Comparison of ENCODE assay signal across 27 cellular contexts in the genomic region with DNA sequence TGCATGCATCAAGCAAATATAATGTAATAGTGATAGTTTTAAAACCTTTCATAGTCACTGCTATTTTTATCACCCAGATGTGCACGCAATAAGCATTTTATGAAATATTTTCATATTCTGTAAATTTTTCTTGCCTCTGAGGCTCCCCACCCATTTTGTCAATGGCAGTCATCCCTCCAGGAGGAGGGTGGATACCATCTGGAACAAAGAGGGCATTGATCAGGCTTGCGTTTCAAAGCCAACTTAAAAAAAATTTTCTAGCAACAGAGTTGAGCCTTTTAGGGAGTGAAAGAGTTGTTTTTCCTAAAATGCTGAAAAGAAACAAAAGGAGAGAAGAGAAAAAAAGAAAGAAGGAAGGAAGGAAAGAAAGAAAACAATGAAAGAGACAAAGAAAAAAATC.
"Had no signal": no experiment of that assay in that cellular context is flagged by ENCODE, and none has a peak within 500 bp of the region (broad histone marks: within the 10 kb centered on the region; RNA-seq: fewer than 3 reads in every experiment).

No MANE protein-coding gene starts in this region.

- H3K27me3 Mint-ChIP-seq: activated naive CD8-positive, alpha-beta T cell had no signal

- H3K36me3 Mint-ChIP-seq: activated naive CD8-positive, alpha-beta T cell; natural killer cell treated with Interleukin-12 subunit alpha and Interleukin-12 subunit beta and Interleukin-15 and Interleukin-18, amount 100 ng/mL, for 72 hours had no signal

- H3K36me3 ChIP-seq: cardiac muscle cell, heart left ventricle, left lung, right atrium auricular region, spleen, suprapubic skin, tibial artery, upper lobe of right lung had no signal

- H3K9me3 ChIP-seq: heart left ventricle, left lung, mucosa of descending colon, right atrium auricular region, spleen, suprapubic skin, tibial artery, upper lobe of right lung had no signal

- H3K4me3 Mint-ChIP-seq: activated naive CD8-positive, alpha-beta T cell; activated T-cell treated with anti-CD3 and anti-CD28 coated beads, Interleukin-2, amount 50 U/mL, for 72 hours; natural killer cell treated with Interleukin-12 subunit alpha and Interleukin-12 subunit beta and Interleukin-15 and Interleukin-18, amount 100 ng/mL, for 72 hours had no signal

- H3K4me1 ChIP-seq: left lung, parathyroid adenoma, right atrium auricular region, spleen, suprapubic skin, upper lobe of right lung had no signal

- H2AFZ ChIP-seq: parathyroid adenoma had no signal

- H3K4me3 ChIP-seq: cardiac muscle cell, coronary artery, dorsolateral prefrontal cortex, heart left ventricle, left lung, lung, mucosa of descending colon, right atrium auricular region, spleen, suprapubic skin, tibial artery, upper lobe of right lung had no signal

- H3K27ac Mint-ChIP-seq: activated naive CD8-positive, alpha-beta T cell; activated T-cell treated with anti-CD3 and anti-CD28 coated beads, Interleukin-2, amount 50 U/mL, for 72 hours; natural killer cell treated with Interleukin-12 subunit alpha and Interleukin-12 subunit beta and Interleukin-15 and Interleukin-18, amount 100 ng/mL, for 72 hours had no signal

- H3K27me3 ChIP-seq: cardiac muscle cell, heart left ventricle, left lung, right atrium auricular region, spleen, suprapubic skin, tibial artery, upper lobe of right lung had no signal

- H3K9ac ChIP-seq: parathyroid adenoma had no signal

- ATAC-seq: activated T-cell treated with anti-CD3 and anti-CD28 coated beads, Interleukin-2, amount 50 U/mL, for 72 hours; heart left ventricle; left lung; mucosa of descending colon; natural killer cell treated with Interleukin-12 subunit alpha and Interleukin-12 subunit beta and Interleukin-15 and Interleukin-18, amount 100 ng/mL, for 72 hours; upper lobe of right lung had no signal

- H3K9me3 Mint-ChIP-seq: activated T-cell treated with anti-CD3 and anti-CD28 coated beads, Interleukin-2, amount 50 U/mL, for 72 hours; natural killer cell treated with Interleukin-12 subunit alpha and Interleukin-12 subunit beta and Interleukin-15 and Interleukin-18, amount 100 ng/mL, for 72 hours had no signal

- DNase-seq: activated CD4-positive, alpha-beta T cell treated with anti-CD3 and anti-CD28 coated beads, Interleukin-2, amount 50 U/mL, for 1 hour; activated CD4-positive, CD25-positive, alpha-beta regulatory T cell treated with anti-CD3 and anti-CD28 coated beads, Interleukin-2, amount 50 U/mL, for 72 hours; activated effector memory CD4-positive, alpha-beta T cell treated with Interleukin-2 at 50 U/mL for 16 hours; activated naive CD4-positive, alpha-beta T cell treated with Interleukin-2 at 50 U/mL for 16 hours; activated T-cell treated with anti-CD3 and anti-CD28 coated beads for 4 hours; activated T-cell treated with anti-CD3 and anti-CD28 coated beads, Interleukin-2, amount 50 U/mL, for 72 hours; anterior cingulate cortex; dorsolateral prefrontal cortex; effector memory CD4-positive, alpha-beta T cell; heart left ventricle; kidney glomerular epithelial cell; left lung; mucosa of descending colon; nucleus accumbens; spleen; stimulated activated naive CD4-positive, alpha-beta T cell; T-helper 2 cell; tibial artery; upper lobe of right lung had no signal

- H3K27ac ChIP-seq: cardiac muscle cell, coronary artery, dorsolateral prefrontal cortex, left lung, parathyroid adenoma, right atrium auricular region, spleen, suprapubic skin, tibial artery, upper lobe of right lung had no signal
